In the genomic region with DNA sequence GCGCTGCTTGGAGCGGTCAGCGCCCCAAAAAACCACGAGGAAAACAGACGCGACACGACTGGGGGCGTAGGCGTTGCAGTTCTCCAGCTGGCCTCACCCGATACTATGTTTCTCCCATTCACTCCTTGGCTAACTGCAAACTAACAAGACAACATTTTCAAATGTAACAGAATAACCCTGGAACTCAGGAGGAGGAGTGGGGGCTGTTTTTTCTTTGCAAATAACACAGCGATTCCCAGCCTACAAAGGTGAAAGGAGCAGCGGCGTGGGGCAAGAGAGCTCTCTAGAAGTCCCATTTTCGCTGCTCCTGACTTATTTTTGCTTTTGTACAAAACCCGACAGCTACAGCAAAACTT, we compare ENCODE assay signal across 2 cellular contexts.
TF ChIP-seq lines count a peak whose summit lies in the region.

No MANE protein-coding gene starts in this region.

TF ChIP-seq in HEK293, 187 proteins besides CTCF, POLR2A, EP300 and RAD21:
- no peak for TF ChIP-seq ZNF658 (tag by site-specific recombination; IDR thresholded peaks at IDR 0.05)
- TF ChIP-seq HOXC10 (CRISPR knock-in tag; IDR thresholded peaks at IDR 0.05) = no peak
- TF ChIP-seq ZNF366 (tag by site-specific recombination; conservative IDR thresholded peaks at IDR 0.05) = no peak
- TF ChIP-seq HOXA7 (CRISPR knock-in tag; IDR thresholded peaks at IDR 0.05; ENCODE audit: borderline replicate concordance) = no peak
- TF ChIP-seq ZNF274 (IDR thresholded peaks at IDR 0.05; ENCODE audit: low read length) = no peak
- TF ChIP-seq ZNF274 (tag by site-specific recombination; IDR thresholded peaks at IDR 0.05; ENCODE audit: borderline replicate concordance) = no peak
- no peak for TF ChIP-seq ZNF248 (tag by site-specific recombination; IDR thresholded peaks at IDR 0.05)
- no peak for TF ChIP-seq GLIS1 (tag by site-specific recombination; IDR thresholded peaks at IDR 0.05)
- no peak for TF ChIP-seq ZNF600 (tag by site-specific recombination; IDR thresholded peaks at IDR 0.05)
- no peak for TF ChIP-seq ZNF2 (tag by site-specific recombination; IDR thresholded peaks at IDR 0.05)
- no peak for TF ChIP-seq PRDM1 (tag by site-specific recombination; IDR thresholded peaks at IDR 0.05)
- TF ChIP-seq, protein P1, sequence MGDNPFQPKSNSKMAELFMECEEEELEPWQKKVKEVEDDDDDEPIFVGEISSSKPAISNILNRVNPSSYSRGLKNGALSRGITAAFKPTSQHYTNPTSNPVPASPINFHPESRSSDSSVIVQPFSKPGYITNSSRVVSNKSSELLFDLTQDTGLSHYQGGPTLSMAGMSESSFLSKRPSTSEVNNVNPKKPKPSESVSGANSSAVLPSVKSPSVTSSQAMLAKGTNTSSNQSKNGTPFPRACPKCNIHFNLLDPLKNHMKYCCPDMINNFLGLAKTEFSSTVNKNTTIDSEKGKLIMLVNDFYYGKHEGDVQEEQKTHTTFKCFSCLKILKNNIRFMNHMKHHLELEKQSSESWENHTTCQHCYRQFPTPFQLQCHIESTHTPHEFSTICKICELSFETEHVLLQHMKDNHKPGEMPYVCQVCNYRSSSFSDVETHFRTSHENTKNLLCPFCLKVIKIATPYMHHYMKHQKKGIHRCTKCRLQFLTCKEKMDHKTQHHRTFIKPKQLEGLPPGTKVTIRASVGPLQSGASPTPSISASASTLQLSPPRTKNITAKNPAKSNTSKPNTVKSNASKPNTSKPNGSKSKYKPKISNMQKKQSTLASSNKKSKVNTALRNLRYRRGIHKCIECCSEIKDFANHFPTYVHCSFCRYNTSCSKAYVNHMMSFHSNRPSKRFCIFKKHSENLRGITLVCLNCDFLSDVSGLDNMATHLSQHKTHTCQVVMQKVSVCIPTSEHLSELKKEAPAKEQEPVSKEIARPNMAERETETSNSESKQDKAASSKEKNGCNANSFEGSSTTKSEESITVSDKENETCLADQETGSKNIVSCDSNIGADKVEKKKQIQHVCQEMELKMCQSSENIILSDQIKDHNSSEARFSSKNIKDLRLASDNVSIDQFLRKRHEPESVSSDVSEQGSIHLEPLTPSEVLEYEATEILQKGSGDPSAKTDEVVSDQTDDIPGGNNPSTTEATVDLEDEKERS (tag by site-specific recombination; IDR thresholded peaks at IDR 0.05) = no peak
- no peak for TF ChIP-seq ZBTB17 (tag by site-specific recombination; IDR thresholded peaks at IDR 0.05)
- TF ChIP-seq ZNF830 (tag by site-specific recombination; IDR thresholded peaks at IDR 0.05; ENCODE audit: low read depth) = no peak
- TF ChIP-seq ZNF23 (tag by site-specific recombination; IDR thresholded peaks at IDR 0.05; ENCODE audit: borderline replicate concordance) = no peak
- no peak for TF ChIP-seq ZNF175 (tag by site-specific recombination; IDR thresholded peaks at IDR 0.05)

TF ChIP-seq in endothelial cell of umbilical vein, 7 proteins besides CTCF, POLR2A, EP300 and RAD21:
- TF ChIP-seq POLR2AphosphoS5 (IDR thresholded peaks at IDR 0.05; ENCODE audit: insufficient read depth, low read depth, low read length) (no peak), EZH2 (IDR thresholded peaks at IDR 0.05; ENCODE audit: borderline replicate concordance, low read depth, low read length, severe bottlenecking) (peak; percentile 60)
